17 cellular contexts compared by ENCODE assay signal in genomic region chr5:124572973-124573372, GRCh38.
DNase-seq lines count a peak whose midpoint lies in the region; ATAC-seq and TF ChIP-seq lines count a peak whose summit lies in the region.
"Had no signal": no experiment of that assay in that cellular context is flagged by ENCODE, and none has a peak within 500 bp of the region (broad histone marks: within the 10 kb centered on the region; RNA-seq: fewer than 3 reads in every experiment).

No MANE protein-coding gene starts in this region.

- no peak overlapping the region for H3K4me3 Mint-ChIP-seq in neural crest cell
- H3K4me3 Mint-ChIP-seq: CD4-positive, alpha-beta T cell; HFFc6 had no signal

- DNase-seq in H7 (peak; percentile 30), NCI-H345 (lab: John Stamatoyannopoulos, UW) (peak; percentile 54), dorsolateral prefrontal cortex (no peak), neural crest cell (ENCODE audit: low read depth, low spot score) (no peak), left lobe of liver (ENCODE audit: low spot score) (no peak), AG20443 (ENCODE audit: low spot score) (no peak), heart right ventricle (no peak)
- DNase-seq: CD4-positive, alpha-beta T cell; GDM1; HFFc6; KBM-7; NCI-H1048; NCI-H1930; NCI-H226; NCI-H774; PC-9 had no signal

- no peaks in the 10 kb centered on the region for H3K9me3 ChIP-seq in heart right ventricle

- no peaks in the 10 kb centered on the region for H3K27me3 Mint-ChIP-seq in neural crest cell (ENCODE audit: low read depth)
- H3K27me3 Mint-ChIP-seq: CD4-positive, alpha-beta T cell had no signal

- peaks cover 75% of the 10 kb centered on the region for H3K4me1 Mint-ChIP-seq in neural crest cell

- H3K9me3 Mint-ChIP-seq in neural crest cell, result no peaks in the 10 kb centered on the region
- H3K9me3 Mint-ChIP-seq: CD4-positive, alpha-beta T cell; HFFc6 had no signal

- WGBS in heart right ventricle, 2 donors, result 89 to 92% methylated on average over 5 of the region's 5 CpGs

- peak overlapping the region; percentile 72 for H3K27ac Mint-ChIP-seq in neural crest cell (ENCODE audit: unreplicated experiment)
- H3K27ac Mint-ChIP-seq: CD4-positive, alpha-beta T cell; HFFc6 had no signal

- ATAC-seq in left lobe of liver (no peak), heart right ventricle (no peak)

- H3K27ac ChIP-seq in dorsolateral prefrontal cortex (peak overlapping the region in 36 of 59 donors; percentile 5 to 97 (median 90)), heart right ventricle (no peak overlapping the region)
- H3K27ac ChIP-seq: PC-9, SK-N-MC had no signal

- no peak overlapping the region for H3K4me3 ChIP-seq in H7 (ENCODE audit: insufficient read depth, low read depth, low read length)
- H3K4me3 ChIP-seq in dorsolateral prefrontal cortex, result no peak overlapping the region
- no peak overlapping the region for H3K4me3 ChIP-seq in heart right ventricle
- H3K4me3 ChIP-seq: PC-9, SK-N-MC had no signal

- TF ChIP-seq CTCF in dorsolateral prefrontal cortex (IDR thresholded peaks at IDR 0.05 in 54 of 56, conservative IDR thresholded peaks at IDR 0.05 in 2 of 56; ENCODE audit: low read depth in 1 of 56, partially characterized antibody in 56 of 56) (no peak), neural crest cell (conservative IDR thresholded peaks at IDR 0.05) (no peak), heart right ventricle (IDR thresholded peaks at IDR 0.05) (no peak)

- intact Hi-C loops in dorsolateral prefrontal cortex (cut with DNase I) (loop anchor here (10.0 kb wide), 4 partner anchors 108 to 518 kb away; partner anchors contain the start of gene ZNF608 (in 2 of the 2)), heart right ventricle (cut with DNase I) (no loop called here)

- no peaks in the 10 kb centered on the region for H3K27me3 ChIP-seq in H7 (ENCODE audit: control insufficient read depth, insufficient read depth, low read length)
- no peaks in the 10 kb centered on the region for H3K27me3 ChIP-seq in dorsolateral prefrontal cortex
- no peaks in the 10 kb centered on the region for H3K27me3 ChIP-seq in heart right ventricle

- H3K36me3 Mint-ChIP-seq in neural crest cell (ENCODE audit: low read depth), result no peaks in the 10 kb centered on the region

- H3K36me3 ChIP-seq in H7 (replicated peaks; ENCODE audit: control insufficient read depth, insufficient read depth, low read length) (no peaks in the 10 kb centered on the region), heart right ventricle (no peaks in the 10 kb centered on the region)

- peaks cover 0 to 15% (median 4%) of the 10 kb centered on the region in 9 donors for H3K4me1 ChIP-seq in heart right ventricle

Comparison
In these comparisons a context has a peak if more than half of its experiments do, and no peak if none do; other contexts are left out.
1. DNase-seq: peak in H7 (single experiment) and NCI-H345 (single experiment); none in dorsolateral prefrontal cortex (0 of 10), neural crest cell (single experiment), left lobe of liver (single experiment), AG20443 (single experiment) and heart right ventricle (0 of 2).
2. H3K27ac ChIP-seq: peak in dorsolateral prefrontal cortex (36 of 59); none in heart right ventricle (0 of 10).
3. intact Hi-C loops: an anchor here in dorsolateral prefrontal cortex (10.0 kb wide); none called in heart right ventricle.